ENCODE assay signal across 1 cellular context in genomic region chr5:17216974-17217325, GRCh38.
A peak's percentile ranks its signal among the peaks of the same experiment; 100 is the strongest.
TF ChIP-seq lines count a peak whose summit lies in the region.

No MANE protein-coding gene starts in this region.

TF ChIP-seq in GM12878, 131 proteins besides CTCF, POLR2A, EP300 and RAD21 (continued from another document):
- TF ChIP-seq ATF3 (IDR thresholded peaks at IDR 0.05; ENCODE audit: borderline replicate concordance, extremely low read depth, low read depth, low read length), result no peak
- TF ChIP-seq PAX5 (IDR thresholded peaks at IDR 0.05; ENCODE audit: borderline replicate concordance, low read depth, low read length), result no peak
- peak; percentile 9; the same call in 1 of the 2 replicates for TF ChIP-seq MTA2 (IDR thresholded peaks at IDR 0.05; ENCODE audit: low read depth)
- TF ChIP-seq YBX1 (IDR thresholded peaks at IDR 0.05), result no peak
- no peak for TF ChIP-seq TCF7 (IDR thresholded peaks at IDR 0.05; ENCODE audit: borderline replicate concordance)
- TF ChIP-seq STAT3 (IDR thresholded peaks at IDR 0.05; ENCODE audit: low read depth, low read length), result no peak
- TF ChIP-seq BCL11A (IDR thresholded peaks at IDR 0.05; ENCODE audit: low read depth, low read length), result no peak
- no peak for TF ChIP-seq SIX5 (IDR thresholded peaks at IDR 0.05; ENCODE audit: low read depth, low read length, severe bottlenecking)
- no peak for TF ChIP-seq PRDM15 (CRISPR knock-in tag; IDR thresholded peaks at IDR 0.05)
- TF ChIP-seq BHLHE40 (IDR thresholded peaks at IDR 0.05; ENCODE audit: borderline replicate concordance in 1 of 2, low read depth in 2 of 2, low read length in 1 of 2), result no peak
- TF ChIP-seq MLLT1 (IDR thresholded peaks at IDR 0.05), result no peak
- TF ChIP-seq PKNOX1 (IDR thresholded peaks at IDR 0.05), result 0 out of 2 replicates have a peak, but pooled peaks have one; percentile 32
- TF ChIP-seq CBFB (IDR thresholded peaks at IDR 0.05; ENCODE audit: low read depth), result no peak
- peak; percentile 18 to 46; a peak in 2 of 4 replicates for TF ChIP-seq IKZF2 (IDR thresholded peaks at IDR 0.05)
- no peak for TF ChIP-seq ESRRA (IDR thresholded peaks at IDR 0.05; ENCODE audit: low read length)
- TF ChIP-seq DPF2 (IDR thresholded peaks at IDR 0.05), result no peak
- no peak for TF ChIP-seq ZBTB40 (IDR thresholded peaks at IDR 0.05; ENCODE audit: borderline replicate concordance)
- no peak for TF ChIP-seq KDM1A (IDR thresholded peaks at IDR 0.05; ENCODE audit: borderline replicate concordance)
- TF ChIP-seq NBN (IDR thresholded peaks at IDR 0.05), result peak; percentile 38; the same call in 1 of the 2 replicates
